In the genomic region with DNA sequence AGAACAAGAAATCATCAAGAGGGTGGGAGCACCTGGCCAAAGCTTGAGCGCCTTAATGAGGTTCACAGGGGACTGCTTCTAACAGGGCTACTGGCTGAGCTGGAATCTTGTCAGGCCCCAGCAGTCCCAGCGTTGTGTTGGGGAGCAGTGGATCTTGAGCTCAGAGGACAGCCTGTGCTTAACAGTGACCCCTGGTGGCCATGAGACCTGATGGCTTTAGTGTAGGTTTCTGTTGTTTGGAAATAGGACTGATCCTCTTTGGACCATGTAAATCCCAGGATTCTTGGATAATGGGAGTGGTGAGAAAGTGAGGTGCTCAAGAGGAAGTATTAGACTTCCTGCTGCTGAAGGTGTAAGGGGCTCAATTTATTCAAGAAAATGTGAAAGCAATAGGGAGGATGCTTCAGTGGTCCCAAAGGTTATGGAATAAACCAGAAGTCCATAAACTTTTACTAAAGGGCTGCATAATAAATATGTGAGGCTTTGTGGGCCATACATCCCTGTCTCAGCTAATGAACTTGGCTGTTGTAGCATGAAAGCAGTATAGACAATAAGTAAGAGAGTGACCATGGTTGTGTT, we compare ENCODE assay signal across 8 cellular contexts.
DNase-seq lines count a peak whose midpoint lies in the region; TF ChIP-seq lines count a peak whose summit lies in the region.

No MANE protein-coding gene starts in this region.

- peak; percentile 27 to 32 for DNase-seq in NCI-H2081 (lab: John Stamatoyannopoulos, UW)
- no peak for DNase-seq in NCI-H2081 treated with DMSO at 0.1 percent for 48 hours (lab: John Stamatoyannopoulos, UW)
- DNase-seq in NCI-H345 (lab: John Stamatoyannopoulos, UW) = peak; percentile 30
- DNase-seq in activated T-cell treated with anti-CD3 and anti-CD28 coated beads, Interleukin-2, amount 50 U/mL, for 48 hours = peak; percentile 68 to 70
- DNase-seq in glutamatergic neuron = peak; percentile 46
- DNase-seq in stimulated activated CD4-positive, alpha-beta T cell treated with anti-CD3 and anti-CD28 coated beads, Interleukin-2, amount 100 ng/mL, for 24 hours = peak; percentile 57 to 63
- no peak for DNase-seq in activated T-helper 2 cell treated with anti-CD3 and anti-CD28 coated beads, Interferon-gamma antibody, Interleukin-2, Interleukin-4, amounts not matched to agents 10 μg/mL and 5 μg/mL and 100 μg/mL, durations not matched to agents 14 hours and 24 hours and 36 hours (ENCODE audit: low spot score)
- DNase-seq in NCI-H510A (lab: John Stamatoyannopoulos, UW) = no peak

- no peak overlapping the region for H3K27ac Mint-ChIP-seq in glutamatergic neuron (ENCODE audit: unreplicated experiment)
- H3K27ac Mint-ChIP-seq in activated T-helper 2 cell treated with anti-CD3 and anti-CD28 coated beads, Interferon-gamma antibody, Interleukin-2, Interleukin-4, amounts not matched to agents 10 μg/mL and 5 μg/mL and 100 μg/mL, durations not matched to agents 14 hours and 24 hours and 36 hours = no peak overlapping the region

- H3K27me3 Mint-ChIP-seq in glutamatergic neuron (ENCODE audit: unreplicated experiment) = peaks cover 4% of the 10 kb centered on the region
- H3K27me3 Mint-ChIP-seq in activated T-helper 2 cell treated with anti-CD3 and anti-CD28 coated beads, Interferon-gamma antibody, Interleukin-2, Interleukin-4, amounts not matched to agents 10 μg/mL and 5 μg/mL and 100 μg/mL, durations not matched to agents 14 hours and 24 hours and 36 hours (ENCODE audit: low read depth) = peaks cover 5% of the 10 kb centered on the region

- peaks cover 4% of the 10 kb centered on the region for H3K4me1 Mint-ChIP-seq in glutamatergic neuron (ENCODE audit: low read depth, unreplicated experiment)
- no peaks in the 10 kb centered on the region for H3K4me1 Mint-ChIP-seq in activated T-helper 2 cell treated with anti-CD3 and anti-CD28 coated beads, Interferon-gamma antibody, Interleukin-2, Interleukin-4, amounts not matched to agents 10 μg/mL and 5 μg/mL and 100 μg/mL, durations not matched to agents 14 hours and 24 hours and 36 hours (ENCODE audit: low read depth)

- intact Hi-C loops in activated T-helper 2 cell treated with anti-CD3 and anti-CD28 coated beads, Interferon-gamma antibody, Interleukin-2, Interleukin-4, amounts not matched to agents 10 μg/mL and 5 μg/mL and 100 μg/mL, durations not matched to agents 14 hours and 24 hours and 36 hours (cut with micrococcal nuclease) = no loop called here

- peaks cover 10% of the 10 kb centered on the region for H3K36me3 Mint-ChIP-seq in glutamatergic neuron (ENCODE audit: unreplicated experiment)
- no peaks in the 10 kb centered on the region for H3K36me3 Mint-ChIP-seq in activated T-helper 2 cell treated with anti-CD3 and anti-CD28 coated beads, Interferon-gamma antibody, Interleukin-2, Interleukin-4, amounts not matched to agents 10 μg/mL and 5 μg/mL and 100 μg/mL, durations not matched to agents 14 hours and 24 hours and 36 hours (ENCODE audit: low read depth)

- no peak overlapping the region for H3K4me3 Mint-ChIP-seq in glutamatergic neuron (ENCODE audit: unreplicated experiment)
- no peak overlapping the region for H3K4me3 Mint-ChIP-seq in activated T-helper 2 cell treated with anti-CD3 and anti-CD28 coated beads, Interferon-gamma antibody, Interleukin-2, Interleukin-4, amounts not matched to agents 10 μg/mL and 5 μg/mL and 100 μg/mL, durations not matched to agents 14 hours and 24 hours and 36 hours (ENCODE audit: low read depth)

- no peaks in the 10 kb centered on the region for H3K9me3 Mint-ChIP-seq in glutamatergic neuron (ENCODE audit: unreplicated experiment)
- no peaks in the 10 kb centered on the region for H3K9me3 Mint-ChIP-seq in activated T-helper 2 cell treated with anti-CD3 and anti-CD28 coated beads, Interferon-gamma antibody, Interleukin-2, Interleukin-4, amounts not matched to agents 10 μg/mL and 5 μg/mL and 100 μg/mL, durations not matched to agents 14 hours and 24 hours and 36 hours

- TF ChIP-seq CTCF in glutamatergic neuron (IDR thresholded peaks at IDR 0.05; ENCODE audit: partially characterized antibody, unreplicated experiment) = no peak

Comparison
In these comparisons a context has a peak if more than half of its experiments do, and no peak if none do; other contexts are left out.
1. DNase-seq: peak in NCI-H2081 (2 of 2), NCI-H345 (single experiment), activated T-cell treated with anti-CD3 and anti-CD28 coated beads, Interleukin-2, amount 50 U/mL, for 48 hours (2 of 2), glutamatergic neuron (single experiment) and stimulated activated CD4-positive, alpha-beta T cell treated with anti-CD3 and anti-CD28 coated beads, Interleukin-2, amount 100 ng/mL, for 24 hours (2 of 2); none in NCI-H2081 treated with DMSO at 0.1 percent for 48 hours (single experiment), activated T-helper 2 cell treated with anti-CD3 and anti-CD28 coated beads, Interferon-gamma antibody, Interleukin-2, Interleukin-4, amounts not matched to agents 10 μg/mL and 5 μg/mL and 100 μg/mL, durations not matched to agents 14 hours and 24 hours and 36 hours (single experiment) and NCI-H510A (single experiment).